In the genomic region with DNA sequence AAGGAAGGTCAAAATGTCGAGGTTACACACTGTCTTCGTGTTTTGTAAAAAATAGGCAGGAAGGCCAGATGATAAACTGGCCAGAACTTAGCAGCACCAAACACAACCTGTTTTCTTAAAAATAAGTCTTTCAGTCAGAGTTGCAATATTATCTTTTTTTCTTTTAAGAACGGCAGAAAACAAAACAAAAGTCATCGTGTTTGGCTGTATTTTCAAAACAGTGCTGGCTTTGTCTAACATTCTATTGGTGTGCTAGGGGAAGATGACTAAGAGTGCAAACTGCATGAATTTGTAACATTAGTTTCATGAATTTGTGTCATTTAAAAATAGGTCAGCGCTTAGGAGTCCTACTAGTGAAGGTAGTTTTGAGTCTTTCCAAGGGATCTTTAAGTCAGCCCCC, we compare ENCODE assay signal across 10 cellular contexts. TPM values are rescaled to one million over a fixed set of nuclear protein-coding genes. Genes with fewer than 3 reads are reported as not detected.
DNase-seq lines count a peak whose midpoint lies in the region; ATAC-seq, FAIRE-seq and TF ChIP-seq lines count a peak whose summit lies in the region.
"Had no signal": no experiment of that assay in that cellular context is flagged by ENCODE, and none has a peak within 500 bp of the region (broad histone marks: within the 10 kb centered on the region; RNA-seq: fewer than 3 reads in every experiment).

No MANE protein-coding gene starts in this region.

- H3K36me3 ChIP-seq in right atrium auricular region (no peaks in the 10 kb centered on the region), vagina (no peaks in the 10 kb centered on the region)

- peaks cover 57% of the 10 kb centered on the region for H3K4me1 Mint-ChIP-seq in neural crest cell

- H3K27me3 Mint-ChIP-seq in neural crest cell (ENCODE audit: low read depth) = peaks cover 19% of the 10 kb centered on the region

- no peaks in the 10 kb centered on the region for H3K9me3 ChIP-seq in right atrium auricular region
- H3K9me3 ChIP-seq in vagina = no peaks in the 10 kb centered on the region

- TF ChIP-seq CTCF in right atrium auricular region (IDR thresholded peaks at IDR 0.05) = no peak
- TF ChIP-seq CTCF in neural crest cell (conservative IDR thresholded peaks at IDR 0.05) = no peak
- no peak for TF ChIP-seq CTCF in vagina (IDR thresholded peaks at IDR 0.05)

- no peak for ATAC-seq in Right ventricle myocardium superior (ENCODE audit: poor library complexity)
- no peak for ATAC-seq in HG03175 (IDR thresholded peaks at IDR 0.05; ENCODE audit: unreplicated experiment)
- no peak for ATAC-seq in GM18870 (IDR thresholded peaks at IDR 0.05; ENCODE audit: unreplicated experiment)

- no peak for TF ChIP-seq POLR2A in vagina (IDR thresholded peaks at IDR 0.05)

- H3K4me3 ChIP-seq in right atrium auricular region (peak overlapping the region; percentile 14 to 58), vagina (peak overlapping the region; percentile 83 to 91)

- H3K27me3 ChIP-seq in right atrium auricular region = no peaks in the 10 kb centered on the region
- H3K27me3 ChIP-seq in vagina = no peaks in the 10 kb centered on the region

- intact Hi-C loops in Right ventricle myocardium superior (cut with DNase I) (no loop called here), vagina (cut with DNase I) (loop anchor here (10.0 kb wide), 1 partner anchor 910 kb away; no protein-coding TSS in a partner anchor)

- H3K4me3 Mint-ChIP-seq in neural crest cell = peak overlapping the region; percentile 74

- H3K27ac Mint-ChIP-seq in neural crest cell (ENCODE audit: unreplicated experiment) = no peak overlapping the region

- peak overlapping the region; percentile 54 to 60 for H3K27ac ChIP-seq in right atrium auricular region
- peak overlapping the region; percentile 95 for H3K27ac ChIP-seq in vagina
- H3K27ac ChIP-seq: C4-2B had no signal

- no peaks in the 10 kb centered on the region for H3K9me3 Mint-ChIP-seq in neural crest cell

- FAIRE-seq in endometrium (lab: Jason Lieb, UNC) (peak; percentile 72), urothelium cell line (lab: Jason Lieb, UNC) (no peak)
- FAIRE-seq: GM12891 had no signal

- H3K36me3 Mint-ChIP-seq in neural crest cell (ENCODE audit: low read depth) = no peaks in the 10 kb centered on the region

- H3K4me1 ChIP-seq in right atrium auricular region (peaks cover 0 to 4% of the 10 kb centered on the region in 2 donors), vagina (peaks cover 41% of the 10 kb centered on the region)

- DNase-seq in right atrium auricular region (ENCODE audit: low spot score) = no peak
- no peak for DNase-seq in Right ventricle myocardium superior
- no peak for DNase-seq in neural crest cell (ENCODE audit: low read depth, low spot score)
- no peak for DNase-seq in vagina (ENCODE audit: extremely low spot score in 2 of 2)
- no peak for DNase-seq in urothelium cell line (ENCODE audit: low spot score)

RNA-seq across cellular contexts. Expression of a gene that starts 5.3 kb away (rescaled TPM):
- total RNA-seq in right atrium auricular region (10 to 100 TPM in 1 of 2 donors, 1 to 10 TPM in 1; 5.4 to 16.7 TPM), Right ventricle myocardium superior (19.6 TPM), neural crest cell (4.1 TPM in 2 replicates), vagina (52.5 TPM)
